Comparison of ENCODE assay signal across 22 cellular contexts in the genomic region with DNA sequence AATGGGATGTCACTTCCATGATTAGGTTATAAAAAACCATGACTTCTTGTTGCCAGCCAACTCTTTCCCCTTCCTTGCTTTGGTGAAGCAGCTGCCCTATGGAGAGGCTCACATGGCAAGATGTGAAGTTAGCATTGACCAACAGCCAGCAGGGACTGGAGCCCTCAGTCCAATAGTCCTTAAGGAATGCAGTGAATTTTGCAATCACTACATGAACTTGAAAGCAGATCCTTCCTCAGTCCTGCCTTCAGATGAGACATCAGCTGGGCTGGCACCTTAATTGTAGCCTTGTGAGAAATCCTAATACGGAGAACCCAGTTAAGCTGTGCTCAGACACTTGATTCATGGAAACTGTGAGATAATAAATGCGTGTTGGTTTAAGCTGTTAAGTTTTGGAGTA.
DNase-seq lines count a peak whose midpoint lies in the region; ATAC-seq, FAIRE-seq and TF ChIP-seq lines count a peak whose summit lies in the region.
"Had no signal": no experiment of that assay in that cellular context is flagged by ENCODE, and none has a peak within 500 bp of the region (broad histone marks: within the 10 kb centered on the region; RNA-seq: fewer than 3 reads in every experiment).

No MANE protein-coding gene starts in this region.

- no peak overlapping the region for H3K4me2 ChIP-seq in astrocyte (ENCODE audit: low read length)
- H3K4me2 ChIP-seq: KMS-11 had no signal

- H3K4me3 ChIP-seq in astrocyte (ENCODE audit: insufficient read depth, low read depth, low read length) (no peak overlapping the region), fibroblast of pulmonary artery (replicated peaks; ENCODE audit: low read depth, low read length) (no peak overlapping the region)
- H3K4me3 ChIP-seq: GM12878, HAP-1 had no signal

- peaks cover 85% of the 10 kb centered on the region for H3K79me2 ChIP-seq in astrocyte (ENCODE audit: insufficient read depth, low read length)

- no peak for TF ChIP-seq CTCF in astrocyte (IDR thresholded peaks at IDR 0.05; ENCODE audit: insufficient read depth, low read depth, low read length)
- TF ChIP-seq CTCF in fibroblast of pulmonary artery (IDR thresholded peaks at IDR 0.05; ENCODE audit: low read length, missing control alignments), result no peak
- no peak for TF ChIP-seq CTCF in osteocyte (IDR thresholded peaks at IDR 0.05)
- TF ChIP-seq CTCF in GM10266 (IDR thresholded peaks at IDR 0.05; ENCODE audit: control insufficient read depth, insufficient read depth, low read depth, missing control alignments), result no peak

- no peak overlapping the region for H2AFZ ChIP-seq in astrocyte (ENCODE audit: low read depth, low read length)

- H4K20me1 ChIP-seq in astrocyte (ENCODE audit: insufficient read depth, low read length), result peaks cover 3% of the 10 kb centered on the region

- ATAC-seq in activated CD8-positive, alpha-beta memory T cell treated with anti-CD3 and anti-CD28 coated beads, Interleukin-2, amount 10 ng/mL, durations not matched to agents 7 days and 5 days, result no peak
- ATAC-seq: GM12878 had no signal

- H3K4me1 ChIP-seq in astrocyte (ENCODE audit: insufficient read depth, low read length), result peaks cover 42% of the 10 kb centered on the region

- no peaks in the 10 kb centered on the region for H3K27me3 ChIP-seq in astrocyte (ENCODE audit: insufficient read depth, low read length)

- DNase-seq in EH (ENCODE audit: low read depth) (peak; percentile 38), astrocyte (ENCODE audit: low read depth) (peak; percentile 21), fibroblast of pulmonary artery (ENCODE audit: low read depth) (peak; percentile 22), osteocyte (ENCODE audit: extremely low spot score, unreplicated experiment) (no peak), GM10266 (ENCODE audit: extremely low spot score) (no peak), NCI-H345 treated with DMSO at 0.1 percent for 48 hours (lab: John Stamatoyannopoulos, UW; ENCODE audit: unreplicated experiment) (no peak), DMS153 treated with DMSO at 0.1 percent for 48 hours (lab: John Stamatoyannopoulos, UW; ENCODE audit: unreplicated experiment) (no peak)
- DNase-seq in activated CD8-positive, alpha-beta memory T cell treated with anti-CD3 and anti-CD28 coated beads, Interleukin-2, amount 10 ng/mL, durations not matched to agents 7 days and 5 days, result no peak
- DNase-seq: DMS53; NCI-H1105 treated with DMSO at 0.1 percent for 48 hours; NCI-H2029 treated with DMSO at 0.1 percent for 48 hours; NCI-H226; NCI-H524; NCI-H774; NK-92 treated with Interleukin-12 subunit alpha and Interleukin-12 subunit beta, amount 100 ng/mL, for 24 hours; SIG-M5 had no signal

- H3K4me3 Mint-ChIP-seq in astrocyte (ENCODE audit: unreplicated experiment) (no peak overlapping the region), osteocyte (ENCODE audit: unreplicated experiment) (no peak overlapping the region)
- H3K4me3 Mint-ChIP-seq in activated CD8-positive, alpha-beta memory T cell treated with anti-CD3 and anti-CD28 coated beads, Interleukin-2, amount 10 ng/mL, durations not matched to agents 7 days and 5 days, result no peak overlapping the region
- H3K4me3 Mint-ChIP-seq: B cell, CD14-positive monocyte had no signal

- peaks cover 5% of the 10 kb centered on the region for H3K9me3 ChIP-seq in astrocyte (ENCODE audit: insufficient read depth, low read depth, low read length)
- H3K9me3 ChIP-seq: HAP-1 had no signal

- CTCF ChIA-PET in activated CD8-positive, alpha-beta memory T cell treated with anti-CD3 and anti-CD28 coated beads, Interleukin-2, amount 10 ng/mL, durations not matched to agents 7 days and 5 days (lab: Charles Lee), result interaction anchor here (1.3 kb wide), 1 partner anchor 16 kb away, joined by 4 read pairs; no protein-coding TSS in a partner anchor

- H3K36me3 ChIP-seq in astrocyte (ENCODE audit: insufficient read depth, low read length), result peaks cover 3% of the 10 kb centered on the region
- H3K36me3 ChIP-seq: HAP-1 had no signal

- no peak overlapping the region for H3K9ac ChIP-seq in astrocyte (ENCODE audit: low read length)
- H3K9ac ChIP-seq: KMS-11 had no signal

- H3K27ac Mint-ChIP-seq in astrocyte (ENCODE audit: unreplicated experiment) (no peak overlapping the region), osteocyte (ENCODE audit: unreplicated experiment) (peak overlapping the region; percentile 18)
- no peak overlapping the region for H3K27ac Mint-ChIP-seq in activated CD8-positive, alpha-beta memory T cell treated with anti-CD3 and anti-CD28 coated beads, Interleukin-2, amount 10 ng/mL, durations not matched to agents 7 days and 5 days
- H3K27ac Mint-ChIP-seq: B cell had no signal

- H3K36me3 Mint-ChIP-seq in astrocyte (ENCODE audit: low read depth, unreplicated experiment) (peaks cover 5% of the 10 kb centered on the region), osteocyte (ENCODE audit: unreplicated experiment) (peaks cover 5% of the 10 kb centered on the region)
- H3K36me3 Mint-ChIP-seq in activated CD8-positive, alpha-beta memory T cell treated with anti-CD3 and anti-CD28 coated beads, Interleukin-2, amount 10 ng/mL, durations not matched to agents 7 days and 5 days, result peaks cover 8% of the 10 kb centered on the region

- no peak for FAIRE-seq in astrocyte (lab: Jason Lieb, UNC)
- FAIRE-seq: GM12878, HTR-8/SVneo had no signal

- H3K4me1 Mint-ChIP-seq in astrocyte (ENCODE audit: low read depth, unreplicated experiment) (peaks cover 18% of the 10 kb centered on the region), osteocyte (ENCODE audit: unreplicated experiment) (peaks cover 44% of the 10 kb centered on the region)
- H3K4me1 Mint-ChIP-seq in activated CD8-positive, alpha-beta memory T cell treated with anti-CD3 and anti-CD28 coated beads, Interleukin-2, amount 10 ng/mL, durations not matched to agents 7 days and 5 days, result no peaks in the 10 kb centered on the region

- no peak overlapping the region for H3K27ac ChIP-seq in astrocyte (ENCODE audit: low read depth, low read length)
- H3K27ac ChIP-seq: KMS-11 had no signal

- no peaks in the 10 kb centered on the region for H3K27me3 Mint-ChIP-seq in astrocyte (ENCODE audit: low read depth, unreplicated experiment)
- no peaks in the 10 kb centered on the region for H3K27me3 Mint-ChIP-seq in osteocyte (ENCODE audit: unreplicated experiment)
- H3K27me3 Mint-ChIP-seq in activated CD8-positive, alpha-beta memory T cell treated with anti-CD3 and anti-CD28 coated beads, Interleukin-2, amount 10 ng/mL, durations not matched to agents 7 days and 5 days, result no peaks in the 10 kb centered on the region
- H3K27me3 Mint-ChIP-seq: B cell had no signal

- H3K9me3 Mint-ChIP-seq in astrocyte (ENCODE audit: unreplicated experiment) (no peaks in the 10 kb centered on the region), osteocyte (ENCODE audit: unreplicated experiment) (no peaks in the 10 kb centered on the region)
- peaks cover 2% of the 10 kb centered on the region for H3K9me3 Mint-ChIP-seq in activated CD8-positive, alpha-beta memory T cell treated with anti-CD3 and anti-CD28 coated beads, Interleukin-2, amount 10 ng/mL, durations not matched to agents 7 days and 5 days (ENCODE audit: low read depth)

Comparison
In these comparisons a context has a peak if more than half of its experiments do, and no peak if none do; other contexts are left out.
1. DNase-seq: peak in EH (single experiment), astrocyte (single experiment) and fibroblast of pulmonary artery (single experiment); none in osteocyte (single experiment), GM10266 (single experiment), NCI-H345 treated with DMSO at 0.1 percent for 48 hours (single experiment), activated CD8-positive, alpha-beta memory T cell treated with anti-CD3 and anti-CD28 coated beads, Interleukin-2, amount 10 ng/mL, durations not matched to agents 7 days and 5 days (single experiment) and DMS153 treated with DMSO at 0.1 percent for 48 hours (single experiment).